ENCODE assay signal across 9 cellular contexts in the genomic region with DNA sequence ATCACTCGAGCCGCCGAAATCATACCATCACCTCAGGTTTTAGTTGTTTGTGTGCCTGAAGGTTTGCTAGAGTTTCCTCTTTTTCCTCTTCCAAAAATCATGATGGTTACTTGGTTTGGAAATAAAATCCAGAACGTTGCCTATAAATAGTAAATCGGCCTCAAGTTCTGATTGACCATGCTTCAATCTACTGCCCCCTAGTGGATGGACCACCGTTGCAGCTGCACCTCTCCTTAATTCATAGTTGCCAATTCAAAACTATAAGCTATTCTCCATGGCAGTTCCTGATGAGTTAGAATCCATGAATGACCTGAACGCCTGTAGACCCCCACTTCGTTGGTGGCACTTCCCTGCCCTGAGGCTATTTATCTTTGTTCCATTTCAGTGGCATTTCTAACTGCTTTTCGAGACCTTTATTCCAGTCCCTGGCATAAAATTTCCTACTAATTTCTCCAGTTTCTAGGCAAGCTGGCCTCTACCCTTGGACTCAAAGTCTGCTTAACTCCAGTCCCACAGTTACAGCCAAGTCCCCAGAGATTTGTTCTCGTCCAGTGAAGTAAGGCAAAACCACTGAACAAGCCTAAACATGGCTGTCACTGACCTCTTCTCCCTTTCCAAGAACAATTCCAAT.
DNase-seq lines count a peak whose midpoint lies in the region; TF ChIP-seq lines count a peak whose summit lies in the region.
"Had no signal": no experiment of that assay in that cellular context is flagged by ENCODE, and none has a peak within 500 bp of the region (broad histone marks: within the 10 kb centered on the region; RNA-seq: fewer than 3 reads in every experiment).

No MANE protein-coding gene starts in this region.

- no peak for TF ChIP-seq POLR2A in NB4 (IDR thresholded peaks at IDR 0.05; ENCODE audit: extremely low read depth, insufficient read length)

- H3K36me3 Mint-ChIP-seq in Caco-2 (ENCODE audit: insufficient read depth, unreplicated experiment): no peaks in the 10 kb centered on the region
- H3K36me3 Mint-ChIP-seq in progenitor cell of endocrine pancreas (ENCODE audit: insufficient read depth): no peaks in the 10 kb centered on the region
- H3K36me3 Mint-ChIP-seq: T-cell had no signal

- peak; percentile 62 to 79 for TF ChIP-seq CTCF in Caco-2 (IDR thresholded peaks at IDR 0.05; ENCODE audit: insufficient read depth in 1 of 2, low read depth in 1 of 2, low read length in 1 of 2, severe bottlenecking in 1 of 2, unreplicated experiment in 1 of 2)
- TF ChIP-seq CTCF in NB4 (IDR thresholded peaks at IDR 0.05; ENCODE audit: low read depth, low read length): peak; percentile 86
- peak; percentile 73 for TF ChIP-seq CTCF in progenitor cell of endocrine pancreas (IDR thresholded peaks at IDR 0.05; ENCODE audit: unreplicated experiment)

- DNase-seq in Caco-2 (peak; percentile 44 to 61), GM19240 (ENCODE audit: insufficient read length, low spot score) (peak; percentile 3), NB4 (ENCODE audit: low read depth) (peak; percentile 55), glomerular endothelial cell (ENCODE audit: extremely low read depth, low read depth, low spot score) (peak; percentile 56), progenitor cell of endocrine pancreas (ENCODE audit: low spot score, unreplicated experiment) (peak; percentile 32), posterior vena cava (ENCODE audit: low spot score) (no peak), cerebellar nuclear complex (lab: John Stamatoyannopoulos, UW) (no peak)
- peak; percentile 59 for DNase-seq in activated CD8-positive, alpha-beta memory T cell treated with anti-CD3 and anti-CD28 coated beads for 24 hours

- no peaks in the 10 kb centered on the region for H3K9me3 ChIP-seq in Caco-2

- no peaks in the 10 kb centered on the region for H3K4me1 ChIP-seq in Caco-2

- no TSS peak for BruUV-seq in Caco-2 (replicated peaks; lab: Mats Ljungman, UMichigan)

- CTCF ChIA-PET in Caco-2 (lab: Charles Lee): no interaction called here

- H3K4me3 Mint-ChIP-seq in Caco-2 (ENCODE audit: unreplicated experiment) (no peak overlapping the region), progenitor cell of endocrine pancreas (ENCODE audit: low read depth) (no peak overlapping the region)
- H3K4me3 Mint-ChIP-seq: T-cell had no signal

- no peaks in the 10 kb centered on the region for H3K9me3 Mint-ChIP-seq in Caco-2 (ENCODE audit: unreplicated experiment)
- no peaks in the 10 kb centered on the region for H3K9me3 Mint-ChIP-seq in progenitor cell of endocrine pancreas (ENCODE audit: low read depth)
- H3K9me3 Mint-ChIP-seq: T-cell had no signal

- H3K27me3 Mint-ChIP-seq in Caco-2 (ENCODE audit: insufficient read depth, unreplicated experiment) (peaks cover 9% of the 10 kb centered on the region), progenitor cell of endocrine pancreas (no peaks in the 10 kb centered on the region)

- H3K27me3 ChIP-seq in Caco-2 (replicated peaks; ENCODE audit: control insufficient read depth, insufficient read depth, low read length): no peaks in the 10 kb centered on the region

- H3K4me3 ChIP-seq in Caco-2 (ENCODE audit: low read depth, low read length) (no peak overlapping the region), NB4 (ENCODE audit: low read depth, low read length) (no peak overlapping the region)

- H3K27ac Mint-ChIP-seq in Caco-2 (ENCODE audit: unreplicated experiment) (no peak overlapping the region), progenitor cell of endocrine pancreas (no peak overlapping the region)
- H3K27ac Mint-ChIP-seq: T-cell had no signal

- H3K4me1 Mint-ChIP-seq in Caco-2 (ENCODE audit: low read depth, unreplicated experiment): no peaks in the 10 kb centered on the region
- H3K4me1 Mint-ChIP-seq in progenitor cell of endocrine pancreas (ENCODE audit: low read depth): peaks cover 10% of the 10 kb centered on the region
- H3K4me1 Mint-ChIP-seq: T-cell had no signal

- H3K36me3 ChIP-seq in Caco-2 (ENCODE audit: control insufficient read depth, insufficient read depth, low read length): no peaks in the 10 kb centered on the region

- intact Hi-C loops in Caco-2 (cut with micrococcal nuclease; ENCODE audit: unreplicated experiment): loop anchor here (1.0 to 5.0 kb wide), 3 partner anchors 146 to 424 kb away; partner anchors contain the start of gene EFNA5
- intact Hi-C loops in posterior vena cava (cut with DNase I): no loop called here

- POLR2A ChIA-PET in Caco-2 (lab: Charles Lee): no interaction called here

Comparison
In these comparisons a context has a peak if more than half of its experiments do, and no peak if none do; other contexts are left out.
1. DNase-seq: peak in Caco-2 (2 of 2), GM19240 (single experiment), NB4 (single experiment), activated CD8-positive, alpha-beta memory T cell treated with anti-CD3 and anti-CD28 coated beads for 24 hours (single experiment), glomerular endothelial cell (single experiment) and progenitor cell of endocrine pancreas (single experiment); none in posterior vena cava (single experiment) and cerebellar nuclear complex (0 of 2).
2. Peak in every context shown above with its lines, with median percentiles within 50 percentile points of each other: CTCF ChIP-seq.